In genomic region chr17:38554430-38555350, GRCh38 we compare ENCODE assay signal across 16 cellular contexts. TPM values are rescaled to one million over a fixed set of nuclear protein-coding genes. Genes with fewer than 3 reads are reported as not detected.
DNase-seq lines count a peak whose midpoint lies in the region; ATAC-seq, FAIRE-seq and TF ChIP-seq lines count a peak whose summit lies in the region.
"Had no signal": no experiment of that assay in that cellular context is flagged by ENCODE, and none has a peak within 500 bp of the region (broad histone marks: within the 10 kb centered on the region; RNA-seq: fewer than 3 reads in every experiment).

No MANE protein-coding gene starts in this region.

- TF ChIP-seq CTCF in PC-9 (conservative IDR thresholded peaks at IDR 0.05): no peak

- peak overlapping the region; percentile 91 for H3K27ac ChIP-seq in PC-9
- H3K27ac ChIP-seq in epithelial cell of prostate: peak overlapping the region; percentile 83
- no peak overlapping the region for H3K27ac ChIP-seq in small intestine (ENCODE audit: low read depth in 1 of 2, low read length in 1 of 2)
- H3K27ac ChIP-seq: hepatocyte, pancreas, VCaP had no signal

- H3K4me1 ChIP-seq in PC-9 (replicated peaks; ENCODE audit: insufficient read depth) (peaks cover 47% of the 10 kb centered on the region), small intestine (ENCODE audit: control insufficient read depth in 2 of 2, insufficient read depth in 1 of 2, low read depth in 1 of 2, low read length in 1 of 2) (peaks cover 2% of the 10 kb centered on the region in 2 donors)

- CTCF ChIA-PET in PC-9 (lab: Charles Lee): interaction anchor here (0.6 to 1.0 kb wide), 5 partner anchors 48 to 1216 kb away, joined by 3 to 6 read pairs (median 3); no protein-coding TSS in a partner anchor

- ATAC-seq in GM21381 (IDR thresholded peaks at IDR 0.05; ENCODE audit: unreplicated experiment): no peak
- ATAC-seq: pancreas had no signal

- peak overlapping the region; percentile 75 for H3K4me2 ChIP-seq in PC-9
- H3K4me2 ChIP-seq: hepatocyte had no signal

- H3K79me2 ChIP-seq in PC-9 (ENCODE audit: low read depth): no peaks in the 10 kb centered on the region
- H3K79me2 ChIP-seq: hepatocyte had no signal

- H4K20me1 ChIP-seq in PC-9 (ENCODE audit: insufficient read depth): peaks cover under 1% of the 10 kb centered on the region; the same call in 1 of the 2 replicates

- H3K27me3 ChIP-seq in PC-9 (ENCODE audit: insufficient read depth, low read depth) (no peaks in the 10 kb centered on the region), small intestine (ENCODE audit: control insufficient read depth in 2 of 2, insufficient read depth in 2 of 2, low read length in 2 of 2) (no peaks in the 10 kb centered on the region)
- H3K27me3 ChIP-seq: adrenal gland, pancreas had no signal

- H3K9me3 ChIP-seq in PC-9 (ENCODE audit: insufficient read depth, low read depth) (no peaks in the 10 kb centered on the region), small intestine (ENCODE audit: control insufficient read depth, low read depth) (no peaks in the 10 kb centered on the region)
- H3K9me3 ChIP-seq: adrenal gland, pancreas had no signal

- H3K36me3 ChIP-seq in PC-9 (ENCODE audit: low read depth): no peaks in the 10 kb centered on the region
- no peaks in the 10 kb centered on the region for H3K36me3 ChIP-seq in small intestine (ENCODE audit: control insufficient read depth in 2 of 2, insufficient read depth in 2 of 2, low read length in 2 of 2)
- H3K36me3 ChIP-seq: adrenal gland, pancreas had no signal

- no TSS peak for BruUV-seq in PC-9 (replicated peaks; lab: Mats Ljungman, UMichigan)

- 63 to 72% (median 67%) methylated on average over 8 of the region's 8 CpGs for WGBS in small intestine, 3 donors

- H2AFZ ChIP-seq in PC-9: no peak overlapping the region
- H2AFZ ChIP-seq: hepatocyte had no signal

- no peak for FAIRE-seq in small intestine (lab: Jason Lieb, UNC)
- FAIRE-seq: pancreas had no signal

- peaks cover 48% of the 10 kb centered on the region for H3F3A ChIP-seq in PC-9 (ENCODE audit: insufficient read depth, low read depth)

- H3K4me3 ChIP-seq in PC-9 (no peak overlapping the region), small intestine (ENCODE audit: low read depth in 1 of 2, low read length in 2 of 2) (no peak overlapping the region)
- H3K4me3 ChIP-seq: adrenal gland, hepatocyte, pancreas had no signal

- POLR2A ChIA-PET in PC-9 (lab: Charles Lee; ENCODE audit: unreplicated experiment): interaction anchor here (0.5 to 0.6 kb wide), 2 partner anchors 90 to 1421 kb away, joined by 6 to 20 read pairs; no protein-coding TSS in a partner anchor

- H3K9me2 ChIP-seq in PC-9 (ENCODE audit: insufficient read depth): no peaks in the 10 kb centered on the region

- DNase-seq in DMS 273 treated with DMSO at 0.1 percent for 48 hours (lab: John Stamatoyannopoulos, UW) (peak; percentile 63), NCI-H1436 (lab: John Stamatoyannopoulos, UW) (peak; percentile 94), PC-9 (peak; percentile 60), epithelial cell of prostate (ENCODE audit: low read depth, low spot score) (peak; percentile 24), small intestine (no peak), NCI-H1694 (lab: John Stamatoyannopoulos, UW) (no peak)
- no peak for DNase-seq in activated effector memory CD4-positive, alpha-beta T cell treated with anti-CD3 and anti-CD28 coated beads, Interleukin-2, amount 50 U/mL, for 16 hours
- DNase-seq: effector CD4-positive, alpha-beta T cell; pancreas; Right ventricle myocardium superior; stimulated activated CD4-positive, alpha-beta T cell treated with anti-CD3 and anti-CD28 coated beads, Interleukin-2, amount 100 ng/mL, for 48 hours; stimulated activated naive CD4-positive, alpha-beta T cell treated with Interleukin-2 at 50 U/mL for 16 hours had no signal

- intact Hi-C loops in PC-9 (cut with micrococcal nuclease; ENCODE audit: unreplicated experiment): loop anchor here (5.0 kb wide), 1 partner anchor 43 kb away; no protein-coding TSS in a partner anchor

RNA-seq across cellular contexts. Expression of gene SRCIN1, which starts 51.1 kb away (rescaled TPM):
- 16.7 and 23.7 TPM in 2 replicates for total RNA-seq in PC-9 (2021)
- polyA plus RNA-seq in small intestine: 1 to 10 TPM in 1 of 3 donors, under 1 TPM in 2; 0.45 to 1.4 (median 0.54) TPM

Comparison
In these comparisons a context has a peak if more than half of its experiments do, and no peak if none do; other contexts are left out.
1. DNase-seq: peak in DMS 273 treated with DMSO at 0.1 percent for 48 hours (single experiment), NCI-H1436 (single experiment), PC-9 (2 of 2) and epithelial cell of prostate (single experiment); none in small intestine (single experiment), NCI-H1694 (single experiment) and activated effector memory CD4-positive, alpha-beta T cell treated with anti-CD3 and anti-CD28 coated beads, Interleukin-2, amount 50 U/mL, for 16 hours (single experiment).
2. H3K27ac ChIP-seq: peak in PC-9 (single experiment) and epithelial cell of prostate (single experiment); none in small intestine (0 of 2).